Comparison of ENCODE assay signal across 19 cellular contexts in genomic region chr5:34927785-34928184, GRCh38.
"Had no signal": no experiment of that assay in that cellular context is flagged by ENCODE, and none has a peak within 500 bp of the region (broad histone marks: within the 10 kb centered on the region; RNA-seq: fewer than 3 reads in every experiment).

No MANE protein-coding gene starts in this region.

- H3K9me3 Mint-ChIP-seq: activated T-cell treated with anti-CD3 and anti-CD28 coated beads, Interleukin-2, amount 50 U/mL, for 72 hours; naive thymus-derived CD4-positive, alpha-beta T cell; stimulated activated memory B cell treated with anti-CD40 and anti-IgM and Interleukin-4, amounts not matched to agents 10 μg/mL and 1 μg/mL and 100 μg/mL, for 72 hours; T-helper 1 cell treated with Interleukin-12 subunit alpha and Interleukin-12 subunit beta and Interleukin-4 antibody, amounts not matched to agents 30 μg/mL and 1 μg/mL, for 36 hours had no signal

- H3K4me3 Mint-ChIP-seq: activated T-cell treated with anti-CD3 and anti-CD28 coated beads, Interleukin-2, amount 50 U/mL, for 72 hours; stimulated activated memory B cell treated with anti-CD40 and anti-IgM and Interleukin-4, amounts not matched to agents 10 μg/mL and 1 μg/mL and 100 μg/mL, for 72 hours; T-helper 1 cell treated with Interleukin-12 subunit alpha and Interleukin-12 subunit beta and Interleukin-4 antibody, amounts not matched to agents 30 μg/mL and 1 μg/mL, for 36 hours had no signal

- H3K4me3 ChIP-seq: adrenal gland, cardiac muscle cell, esophagus squamous epithelium, sigmoid colon, thoracic aorta had no signal

- H3K27ac ChIP-seq: adrenal gland, cardiac muscle cell, parathyroid adenoma, sigmoid colon, thoracic aorta had no signal

- H3K9me3 ChIP-seq: adrenal gland, esophagus squamous epithelium, sigmoid colon, thoracic aorta had no signal

- DNase-seq: activated CD4-positive, alpha-beta T cell treated with anti-CD3 and anti-CD28 coated beads, Interleukin-2, amount 50 U/mL, for 1 hour; activated CD4-positive, CD25-positive, alpha-beta regulatory T cell treated with anti-CD3 and anti-CD28 coated beads, Interleukin-2, amount 50 U/mL, for 72 hours; activated CD8-positive, alpha-beta memory T cell treated with anti-CD3 and anti-CD28 coated beads, Interleukin-2, amount 50 U/mL, for 48 hours; activated effector memory CD4-positive, alpha-beta T cell treated with anti-CD3 and anti-CD28 coated beads, Interleukin-2, amount 50 U/mL, for 16 hours; activated naive CD4-positive, alpha-beta T cell treated with anti-CD3 and anti-CD28 coated beads, Interleukin-2, amount 50 U/mL, for 16 hours; activated T-cell treated with anti-CD3 and anti-CD28 coated beads, Interleukin-2, amount 50 U/mL, for 72 hours; adrenal gland; dermis blood vessel endothelial cell; effector memory CD4-positive, alpha-beta T cell; esophagus squamous epithelium; mesenchymal stem cell; naive thymus-derived CD4-positive, alpha-beta T cell; sigmoid colon; stimulated activated CD4-positive, alpha-beta T cell treated with anti-CD3 and anti-CD28 coated beads, Interleukin-4, amount 100 ng/mL, for 4 hours had no signal

- H3K27me3 ChIP-seq: adrenal gland, cardiac muscle cell, esophagus squamous epithelium, sigmoid colon had no signal

- ATAC-seq: activated T-cell treated with anti-CD3 and anti-CD28 coated beads, Interleukin-2, amount 50 U/mL, for 72 hours; naive thymus-derived CD4-positive, alpha-beta T cell; stimulated activated memory B cell treated with anti-CD40 and anti-IgM and Interleukin-4, amounts not matched to agents 10 μg/mL and 1 μg/mL and 100 μg/mL, for 72 hours had no signal

- H3K27ac Mint-ChIP-seq: activated T-cell treated with anti-CD3 and anti-CD28 coated beads, Interleukin-2, amount 50 U/mL, for 72 hours; stimulated activated memory B cell treated with anti-CD40 and anti-IgM and Interleukin-4, amounts not matched to agents 10 μg/mL and 1 μg/mL and 100 μg/mL, for 72 hours; T-helper 1 cell treated with Interleukin-12 subunit alpha and Interleukin-12 subunit beta and Interleukin-4 antibody, amounts not matched to agents 30 μg/mL and 1 μg/mL, for 36 hours had no signal

- H3K27me3 Mint-ChIP-seq: naive thymus-derived CD4-positive, alpha-beta T cell; stimulated activated memory B cell treated with anti-CD40 and anti-IgM and Interleukin-4, amounts not matched to agents 10 μg/mL and 1 μg/mL and 100 μg/mL, for 72 hours had no signal
